Comparison of ENCODE assay signal across 16 cellular contexts in genomic region chr20:46209930-46210671, GRCh38.
DNase-seq lines count a peak whose midpoint lies in the region; ATAC-seq and TF ChIP-seq lines count a peak whose summit lies in the region.
"Had no signal": no experiment of that assay in that cellular context is flagged by ENCODE, and none has a peak within 500 bp of the region (broad histone marks: within the 10 kb centered on the region; RNA-seq: fewer than 3 reads in every experiment).

No MANE protein-coding gene starts in this region.

- WGBS in mesendoderm (ENCODE audit: extremely low coverage, insufficient coverage, low lambda C conversion rate) = no CpG with 5 or more reads among the region's 63 CpGs

- DNase-seq in DMS 273 (lab: John Stamatoyannopoulos, UW; ENCODE audit: unreplicated experiment) = peak; percentile 70
- no peak for DNase-seq in DMS 273 treated with DMSO at 0.1 percent for 48 hours (lab: John Stamatoyannopoulos, UW)
- DNase-seq in NCI-H1694 treated with DMSO at 0.1 percent for 48 hours (lab: John Stamatoyannopoulos, UW) = peak; percentile 84
- peak; percentile 31 for DNase-seq in RPMI8226
- no peak for DNase-seq in mesendoderm
- no peak for DNase-seq in uterus
- DNase-seq: DMS153, EL, MV-4-11, NCI-H146, Right ventricle myocardium superior had no signal

- H3K27me3 ChIP-seq in mesendoderm (ENCODE audit: insufficient read depth, low read length, poor library complexity) (no peaks in the 10 kb centered on the region), uterus (no peaks in the 10 kb centered on the region)

- H3K56ac ChIP-seq in mesendoderm (ENCODE audit: low read length) = peak overlapping the region; percentile 17

- no peak overlapping the region for H3K4me3 ChIP-seq in mesendoderm (ENCODE audit: low read length)
- no peak overlapping the region for H3K4me3 ChIP-seq in uterus
- H3K4me3 ChIP-seq: BLaER1 treated with 17β-estradiol and CSF1 and Interleukin-3, amounts not matched to agents 10 nM and 100 nM; HAP-1 had no signal

- H3K4ac ChIP-seq in mesendoderm (ENCODE audit: low read depth, low read length) = no peak overlapping the region

- no peak overlapping the region for H3K23ac ChIP-seq in mesendoderm (ENCODE audit: low read length)

- no peak for TF ChIP-seq CTCF in uterus (IDR thresholded peaks at IDR 0.05)

- H3K9me3 ChIP-seq in uterus = no peaks in the 10 kb centered on the region
- H3K9me3 ChIP-seq: BLaER1 treated with 17β-estradiol and CSF1 and Interleukin-3, amounts not matched to agents 10 nM and 100 nM; HAP-1 had no signal

- H3K18ac ChIP-seq in mesendoderm (ENCODE audit: low read length) = no peak overlapping the region

- H3K79me2 ChIP-seq in mesendoderm (ENCODE audit: control insufficient read depth, insufficient read depth, low read length) = no peaks in the 10 kb centered on the region

- no peak overlapping the region for H3K4me2 ChIP-seq in mesendoderm (ENCODE audit: low read length)
- H3K4me2 ChIP-seq: BLaER1 treated with 17β-estradiol and CSF1 and Interleukin-3, amounts not matched to agents 10 nM and 100 nM had no signal

- no peaks in the 10 kb centered on the region for H3K36me3 ChIP-seq in mesendoderm (ENCODE audit: control insufficient read depth, insufficient read depth, low read length)
- H3K36me3 ChIP-seq in uterus = no peaks in the 10 kb centered on the region
- H3K36me3 ChIP-seq: BLaER1 treated with 17β-estradiol and CSF1 and Interleukin-3, amounts not matched to agents 10 nM and 100 nM; HAP-1 had no signal

- H2AK5ac ChIP-seq in mesendoderm (ENCODE audit: low read length) = no peak overlapping the region

- H4K8ac ChIP-seq in mesendoderm (ENCODE audit: low read depth, low read length) = no peak overlapping the region

- H3K27ac ChIP-seq in mesendoderm (ENCODE audit: low read depth, low read length) (no peak overlapping the region), uterus (no peak overlapping the region)
- H3K27ac ChIP-seq: 22Rv1; BLaER1 treated with 17β-estradiol and CSF1 and Interleukin-3, amounts not matched to agents 10 nM and 100 nM had no signal

- intact Hi-C loops in uterus (cut with DNase I; ENCODE audit: low total_unique reads) = no loop called here

- H3K4me1 ChIP-seq in mesendoderm (ENCODE audit: control insufficient read depth, low read depth, low read length) (no peaks in the 10 kb centered on the region), uterus (no peaks in the 10 kb centered on the region)
- H3K4me1 ChIP-seq: HAP-1 had no signal

- H2BK15ac ChIP-seq in mesendoderm (replicated peaks; ENCODE audit: low read depth) = no peak overlapping the region

- ATAC-seq in GM19467 (IDR thresholded peaks at IDR 0.05; ENCODE audit: unreplicated experiment) = no peak
- no peak for ATAC-seq in GM18868 (IDR thresholded peaks at IDR 0.05; ENCODE audit: unreplicated experiment)

- H2BK120ac ChIP-seq in mesendoderm (ENCODE audit: low read depth, low read length) = no peak overlapping the region

- no peak for TF ChIP-seq POLR2A in uterus (IDR thresholded peaks at IDR 0.05)

- no peak overlapping the region for H4K5ac ChIP-seq in mesendoderm (ENCODE audit: low read length)

- H3K79me1 ChIP-seq in mesendoderm (ENCODE audit: low read length) = no peaks in the 10 kb centered on the region

- no peak overlapping the region for H2BK5ac ChIP-seq in mesendoderm (ENCODE audit: low read length)

- H3K9ac ChIP-seq in mesendoderm (ENCODE audit: low read length) = no peak overlapping the region
- H3K9ac ChIP-seq: BLaER1 treated with 17β-estradiol and CSF1 and Interleukin-3, amounts not matched to agents 10 nM and 100 nM had no signal

Comparison
In these comparisons a context has a peak if more than half of its experiments do, and no peak if none do; other contexts are left out.
1. DNase-seq: peak in DMS 273 (single experiment), NCI-H1694 treated with DMSO at 0.1 percent for 48 hours (single experiment) and RPMI8226 (single experiment); none in DMS 273 treated with DMSO at 0.1 percent for 48 hours (single experiment), mesendoderm (single experiment) and uterus (0 of 2).